8 cellular contexts compared by ENCODE assay signal in genomic region chr12:57522019-57522886, GRCh38. TPM values are rescaled to one million over a fixed set of nuclear protein-coding genes. Genes with fewer than 3 reads are reported as not detected.
DNase-seq lines count a peak whose midpoint lies in the region; ATAC-seq and TF ChIP-seq lines count a peak whose summit lies in the region.

MBD6 (plus strand) TSS chr12:57522824; CDS start chr12:57524304, 1,480 bp downstream.

- H2AFZ ChIP-seq in ACC112 (ENCODE audit: low read length, unreplicated experiment), result peak within 1 kb of the TSS; percentile 11

- intact Hi-C loops in breast epithelium (cut with DNase I; ENCODE audit: low total_unique reads), result loop anchor here (5.0 kb wide), 1 partner anchor 435 kb away; the partner anchor contains the start of gene NAB2
- intact Hi-C loops in spleen (cut with DNase I; ENCODE audit: low total_unique reads), result no loop called here

- no peaks in the 10 kb centered on the region for H3K9me3 ChIP-seq in WERI-Rb-1 (ENCODE audit: severe bottlenecking)
- H3K9me3 ChIP-seq in breast epithelium, result no peaks in the 10 kb centered on the region
- H3K9me3 ChIP-seq in spleen, result no peaks in the 10 kb centered on the region

- H3K27me3 Mint-ChIP-seq in immature natural killer cell (ENCODE audit: low read depth in 3 of 3), result peaks cover 36 to 41% (median 38%) of the 10 kb centered on the region in 3 donors

- no peaks in the 10 kb centered on the region for H3K9me3 Mint-ChIP-seq in immature natural killer cell

- peak within 1 kb of the TSS; percentile 97 to 99 (median 98) for H3K4me3 Mint-ChIP-seq in immature natural killer cell

- H3K4me1 ChIP-seq in ACC112 (ENCODE audit: control insufficient read depth, insufficient read depth, low read length, unreplicated experiment), result peaks cover 49% of the 10 kb centered on the region
- peaks cover 13 to 41% of the 10 kb centered on the region in 2 donors for H3K4me1 ChIP-seq in breast epithelium
- H3K4me1 ChIP-seq in spleen, result peaks cover 47 to 87% (median 68%) of the 10 kb centered on the region in 6 donors

- H3K79me2 ChIP-seq in ACC112 (ENCODE audit: control insufficient read depth, insufficient read depth, low read length, unreplicated experiment), result peaks cover 66% of the 10 kb centered on the region

- H3K4me1 Mint-ChIP-seq in immature natural killer cell, result peaks cover 59 to 60% of the 10 kb centered on the region in 2 donors

- TF ChIP-seq POLR2A in breast epithelium (IDR thresholded peaks at IDR 0.05), result peak; percentile 50
- peak in 1 of 3 donors; percentile 34 for TF ChIP-seq POLR2A in spleen (IDR thresholded peaks at IDR 0.05)

- peak; percentile 34 for ATAC-seq in GM18868 (IDR thresholded peaks at IDR 0.05; ENCODE audit: unreplicated experiment)
- peak; percentile 32 for ATAC-seq in HG03103 (IDR thresholded peaks at IDR 0.05; ENCODE audit: low read depth, unreplicated experiment)

- H3K27ac Mint-ChIP-seq in immature natural killer cell, result peak within 1 kb of the TSS; percentile 99 to 100 (median 100)

- WGBS in spleen, 5 donors, result 0 to 1% (median 1%) methylated on average over 2 to 56 of the region's 56 CpGs

- TF ChIP-seq CTCF in WERI-Rb-1 (IDR thresholded peaks at IDR 0.05; ENCODE audit: low read depth, low read length) (no peak), breast epithelium (IDR thresholded peaks at IDR 0.05) (peak in 2 of 3 donors; percentile 13 to 20), spleen (IDR thresholded peaks at IDR 0.05 in 8 of 11, conservative IDR thresholded peaks at IDR 0.05 in 3 of 11) (peak in 3 of 11 experiments; percentile 6 to 19 (median 14))

- H3K4me3 ChIP-seq in ACC112 (ENCODE audit: low read depth, low read length) (peak within 1 kb of the TSS; percentile 78), WERI-Rb-1 (ENCODE audit: low read depth, low read length) (peak within 1 kb of the TSS; percentile 59), breast epithelium (peak within 1 kb of the TSS; percentile 81 to 93 (median 84)), spleen (peak within 1 kb of the TSS; percentile 58 to 89 (median 70))

- H3K36me3 ChIP-seq in ACC112 (ENCODE audit: insufficient read depth, low read length), result peaks cover 5% of the 10 kb centered on the region; the same call in 1 of the 2 replicates
- H3K36me3 ChIP-seq in WERI-Rb-1, result peaks cover 65% of the 10 kb centered on the region
- H3K36me3 ChIP-seq in breast epithelium, result no peaks in the 10 kb centered on the region
- peaks cover 0 to 51% (median 40%) of the 10 kb centered on the region in 6 donors for H3K36me3 ChIP-seq in spleen

- DNase-seq in NCI-H2227 (lab: John Stamatoyannopoulos, UW; ENCODE audit: unreplicated experiment) (peak; percentile 88), WERI-Rb-1 (peak; percentile 98), breast epithelium (ENCODE audit: low spot score in 2 of 2) (peak; percentile 93 to 97), immature natural killer cell (peak; percentile 91 to 94 (median 93)), spleen (peak; percentile 98)

- peaks cover 0 to 14% (median 7%) of the 10 kb centered on the region in 3 donors for H3K36me3 Mint-ChIP-seq in immature natural killer cell

- H3K27me3 ChIP-seq in ACC112 (ENCODE audit: insufficient read depth, low read length) (no peaks in the 10 kb centered on the region), WERI-Rb-1 (ENCODE audit: insufficient read depth, low read depth, severe bottlenecking) (no peaks in the 10 kb centered on the region), breast epithelium (no peaks in the 10 kb centered on the region), spleen (replicated peaks in 1 of 7) (no peaks in the 10 kb centered on the region)

- H3K27ac ChIP-seq in ACC112 (ENCODE audit: low read depth, low read length) (peak within 1 kb of the TSS; percentile 95), WERI-Rb-1 (peak within 1 kb of the TSS; percentile 99), breast epithelium (peak within 1 kb of the TSS; percentile 99 to 100), spleen (peak within 1 kb of the TSS; percentile 98 to 100 (median 99))

RNA-seq across cellular contexts. Expression of gene MBD6, which starts in this region (rescaled TPM):
- 10 to 100 TPM; 12.6 to 26.1 (median 19.7) TPM for total RNA-seq in breast epithelium
- 1 to 10 TPM; 1.8 to 5.5 (median 2.7) TPM for polyA plus RNA-seq in immature natural killer cell
- 100 to 1,000 TPM in 4 of 7 donors, 10 to 100 TPM in 3; 52.9 to 171 (median 110) TPM for total RNA-seq in spleen
- 10 to 100 TPM; 14.8 to 65.0 (median 61.2) TPM for polyA plus RNA-seq in spleen

Comparison
In these comparisons a context has a peak if more than half of its experiments do, and no peak if none do; other contexts are left out.
1. Peak in every context shown above with its lines: DNase-seq, ATAC-seq, H3K4me3 ChIP-seq and H3K27ac ChIP-seq.